8 cellular contexts compared by ENCODE assay signal in the genomic region with DNA sequence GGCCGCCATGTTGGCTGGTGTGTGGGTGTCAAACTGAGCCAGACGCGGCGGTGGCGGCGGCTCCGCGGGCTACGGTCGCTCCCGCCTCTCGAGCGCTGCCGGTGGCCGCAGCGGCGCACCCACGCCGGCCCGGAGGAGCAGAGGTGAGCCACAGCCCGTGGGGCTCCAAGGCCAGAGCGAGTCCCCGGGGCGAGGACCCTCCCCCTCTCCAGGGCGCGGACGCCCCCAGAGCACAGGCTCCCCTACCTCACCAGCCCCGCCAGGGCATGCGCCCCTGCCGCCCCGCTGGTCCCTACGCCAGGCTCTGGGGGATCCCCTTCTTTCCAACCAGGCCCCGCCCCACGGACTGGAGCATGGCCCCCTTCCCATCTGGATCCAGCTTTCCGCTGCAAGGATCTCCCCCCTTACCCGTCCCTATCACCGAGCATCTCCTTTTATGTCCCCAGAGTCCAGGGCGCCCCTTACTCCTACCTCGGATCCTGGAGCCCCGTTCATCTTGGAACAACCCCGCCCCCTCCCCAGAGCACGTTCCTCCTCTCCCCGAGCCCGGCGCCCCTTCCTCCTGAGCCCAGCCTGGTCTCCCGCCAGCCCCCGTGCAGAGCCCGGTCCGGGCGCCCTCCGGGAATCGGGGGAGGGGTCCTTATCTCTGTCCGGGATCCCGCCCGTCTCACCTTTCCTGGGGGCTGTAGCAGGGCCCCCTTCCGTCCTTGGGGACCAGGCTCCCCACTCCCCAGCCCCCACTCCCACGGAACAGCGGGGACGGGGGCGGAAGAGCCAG. TPM values are rescaled to one million over a fixed set of nuclear protein-coding genes. Genes with fewer than 3 reads are reported as not detected.
DNase-seq lines count a peak whose midpoint lies in the region; ATAC-seq and TF ChIP-seq lines count a peak whose summit lies in the region.

No MANE protein-coding gene starts in this region.

- POLR2A ChIA-PET in CD8-positive, alpha-beta T cell (lab: Charles Lee): no interaction called here

- no peak for TF ChIP-seq EP300 in ovary (IDR thresholded peaks at IDR 0.05)

- H3K9me3 Mint-ChIP-seq in CD8-positive, alpha-beta T cell: no peaks in the 10 kb centered on the region

- no peak overlapping the region for H3K27ac ChIP-seq in CD8-positive, alpha-beta T cell (ENCODE audit: low read depth, low read length)
- H3K27ac ChIP-seq in HUES64 (ENCODE audit: low read depth, low read length) (peak overlapping the region; percentile 73; the same call in 1 of the 2 replicates), ovary (peak overlapping the region; percentile 86 to 88)

- no peaks in the 10 kb centered on the region for H3K9me3 ChIP-seq in CD8-positive, alpha-beta T cell (ENCODE audit: low read length)
- no peaks in the 10 kb centered on the region for H3K9me3 ChIP-seq in HUES64 (ENCODE audit: insufficient read depth, low read depth, low read length)
- no peaks in the 10 kb centered on the region for H3K9me3 ChIP-seq in ovary

- peak in 1 of 7 experiments; percentile 7 for DNase-seq in CD8-positive, alpha-beta T cell
- peak; percentile 69 for DNase-seq in GM20000 (ENCODE audit: low spot score)
- peak; percentile 70 for DNase-seq in activated CD8-positive, alpha-beta memory T cell treated with anti-CD3 and anti-CD28 coated beads, Interleukin-2, amount 50 U/mL, for 48 hours
- DNase-seq in foreskin fibroblast: no peak
- peak in 4 of 5 donors; percentile 55 to 72 (median 62) for DNase-seq in ovary
- DNase-seq in NCI-H345 (lab: John Stamatoyannopoulos, UW): no peak

- H3K9ac ChIP-seq in HUES64 (ENCODE audit: low read depth, low read length): peak overlapping the region; percentile 83

- peak overlapping the region; percentile 62 for H3K4me3 ChIP-seq in CD8-positive, alpha-beta T cell (ENCODE audit: low read depth, low read length)
- H3K4me3 ChIP-seq in HUES64 (ENCODE audit: low read length) (peak overlapping the region; percentile 89), foreskin fibroblast (ENCODE audit: low read depth in 1 of 2, low read length in 2 of 2) (peak overlapping the region; percentile 90 to 98), ovary (peak overlapping the region; percentile 80)

- TF ChIP-seq POLR2A in ovary (IDR thresholded peaks at IDR 0.05): peak; percentile 82

- no peaks in the 10 kb centered on the region for H3K36me3 ChIP-seq in CD8-positive, alpha-beta T cell (ENCODE audit: insufficient read depth, low read length)
- peaks cover 3% of the 10 kb centered on the region; the same call in 1 of the 2 replicates for H3K36me3 ChIP-seq in HUES64 (ENCODE audit: insufficient read depth, low read length)
- no peaks in the 10 kb centered on the region for H3K36me3 ChIP-seq in ovary

- H3K27ac Mint-ChIP-seq in CD8-positive, alpha-beta T cell: peak overlapping the region; percentile 52

- under 1% methylated on average over 60 of the region's 60 CpGs for WGBS in HUES64
- WGBS in ovary, 3 donors: 1% methylated on average over 42 to 60 of the region's 60 CpGs

- no peak for TF ChIP-seq CTCF in CD8-positive, alpha-beta T cell (IDR thresholded peaks at IDR 0.05)
- no peak for TF ChIP-seq CTCF in GM20000 (IDR thresholded peaks at IDR 0.05; ENCODE audit: extremely low read depth, missing control alignments)
- no peak for TF ChIP-seq CTCF in foreskin fibroblast (IDR thresholded peaks at IDR 0.05; ENCODE audit: low read depth, low read length)
- TF ChIP-seq CTCF in ovary (IDR thresholded peaks at IDR 0.05): peak in 2 of 3 donors; percentile 50 to 66

- H3K36me3 Mint-ChIP-seq in CD8-positive, alpha-beta T cell: no peaks in the 10 kb centered on the region

- H3K4me1 Mint-ChIP-seq in CD8-positive, alpha-beta T cell (ENCODE audit: low read depth): peaks cover 4% of the 10 kb centered on the region

- peaks cover 11% of the 10 kb centered on the region for H3K4me1 ChIP-seq in CD8-positive, alpha-beta T cell (ENCODE audit: insufficient read depth, low read length)
- peaks cover 10% of the 10 kb centered on the region for H3K4me1 ChIP-seq in HUES64 (ENCODE audit: insufficient read depth, low read length)
- no peaks in the 10 kb centered on the region for H3K4me1 ChIP-seq in ovary (ENCODE audit: insufficient read depth)

- intact Hi-C loops in CD8-positive, alpha-beta T cell (cut with DNase I, micrococcal nuclease): no loop called here
- intact Hi-C loops in ovary (cut with DNase I): no loop called here

- peaks cover 8% of the 10 kb centered on the region for H3K27me3 ChIP-seq in CD8-positive, alpha-beta T cell (ENCODE audit: insufficient read depth, low read length)
- no peaks in the 10 kb centered on the region for H3K27me3 ChIP-seq in HUES64 (ENCODE audit: insufficient read depth, low read length)
- H3K27me3 ChIP-seq in ovary: no peaks in the 10 kb centered on the region

- H3K27me3 Mint-ChIP-seq in CD8-positive, alpha-beta T cell (ENCODE audit: low read depth): no peaks in the 10 kb centered on the region

- CTCF ChIA-PET in CD8-positive, alpha-beta T cell (lab: Charles Lee): interaction anchor here (1.0 to 1.5 kb wide), 2 partner anchors 96 to 125 kb away, joined by 3 read pairs; partner anchors contain the start of gene B9D1

- H3K4me3 Mint-ChIP-seq in CD8-positive, alpha-beta T cell: peak overlapping the region; percentile 87

- ATAC-seq in CD8-positive, alpha-beta T cell: no peak
- no peak for ATAC-seq in HG03097 (IDR thresholded peaks at IDR 0.05; ENCODE audit: low FRiP score, unreplicated experiment)

RNA-seq across cellular contexts. Expression of gene EPN2, which starts 0.4 kb away (rescaled TPM):
- total RNA-seq in CD8-positive, alpha-beta T cell: 10 to 100 TPM in 1 of 2 experiments, 1 to 10 TPM in 1; 9.9 to 11.8 TPM
- polyA plus RNA-seq in HUES64 (2013, experiment 1 of 2): 18.1 TPM
- 21.7 TPM for polyA plus RNA-seq in HUES64 (2013, experiment 2 of 2)
- 10 to 100 TPM; 30.0 to 68.9 (median 52.7) TPM for total RNA-seq in ovary
- polyA plus RNA-seq in ovary: 10 to 100 TPM; 21.6 to 54.8 TPM

Comparison
In these comparisons a context has a peak if more than half of its experiments do, and no peak if none do; other contexts are left out.
1. DNase-seq: peak in GM20000 (single experiment), activated CD8-positive, alpha-beta memory T cell treated with anti-CD3 and anti-CD28 coated beads, Interleukin-2, amount 50 U/mL, for 48 hours (single experiment) and ovary (4 of 5); none in foreskin fibroblast (0 of 2) and NCI-H345 (single experiment).
2. CTCF ChIP-seq: peak in ovary (2 of 3); none in CD8-positive, alpha-beta T cell (single experiment), GM20000 (single experiment) and foreskin fibroblast (single experiment).
3. Peak in every context shown above with its lines, with median percentiles within 50 percentile points of each other: H3K4me3 ChIP-seq.